ENCODE assay signal across 1 cellular context in the genomic region with DNA sequence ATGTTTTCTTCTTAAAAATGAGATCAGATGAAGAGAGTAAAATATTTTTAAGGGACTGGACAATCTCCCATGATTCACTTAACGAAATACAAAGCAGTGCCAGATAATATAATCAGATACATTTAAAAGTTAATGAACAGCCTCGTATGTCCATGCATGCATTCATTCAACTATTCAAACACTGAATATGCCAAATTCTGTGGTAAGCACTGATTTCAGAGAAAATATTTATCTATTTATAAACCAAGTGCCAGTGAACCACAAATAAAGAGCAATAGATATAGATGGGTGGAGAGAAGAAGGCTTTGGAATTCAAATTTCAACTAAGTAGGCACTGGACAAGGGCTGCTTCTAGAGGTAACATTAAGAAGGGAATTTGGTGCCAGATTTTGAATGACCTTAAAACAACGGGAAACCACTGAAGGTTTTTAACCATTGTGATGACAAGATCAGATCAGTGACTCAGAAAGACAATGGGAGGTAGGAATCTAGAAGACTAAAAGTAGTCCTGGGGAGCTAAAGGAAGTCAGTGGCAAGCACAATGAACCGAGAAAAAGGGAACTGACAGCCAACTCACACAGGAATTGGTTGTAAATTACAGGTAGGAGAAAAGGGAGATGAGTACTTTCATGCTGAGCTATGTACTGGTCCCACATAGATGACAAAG.
TF ChIP-seq lines count a peak whose summit lies in the region.

No MANE protein-coding gene starts in this region.

TF ChIP-seq in GM23338, 12 proteins besides CTCF, POLR2A, EP300 and RAD21 (continued from another document):
- TF ChIP-seq, protein P1, sequence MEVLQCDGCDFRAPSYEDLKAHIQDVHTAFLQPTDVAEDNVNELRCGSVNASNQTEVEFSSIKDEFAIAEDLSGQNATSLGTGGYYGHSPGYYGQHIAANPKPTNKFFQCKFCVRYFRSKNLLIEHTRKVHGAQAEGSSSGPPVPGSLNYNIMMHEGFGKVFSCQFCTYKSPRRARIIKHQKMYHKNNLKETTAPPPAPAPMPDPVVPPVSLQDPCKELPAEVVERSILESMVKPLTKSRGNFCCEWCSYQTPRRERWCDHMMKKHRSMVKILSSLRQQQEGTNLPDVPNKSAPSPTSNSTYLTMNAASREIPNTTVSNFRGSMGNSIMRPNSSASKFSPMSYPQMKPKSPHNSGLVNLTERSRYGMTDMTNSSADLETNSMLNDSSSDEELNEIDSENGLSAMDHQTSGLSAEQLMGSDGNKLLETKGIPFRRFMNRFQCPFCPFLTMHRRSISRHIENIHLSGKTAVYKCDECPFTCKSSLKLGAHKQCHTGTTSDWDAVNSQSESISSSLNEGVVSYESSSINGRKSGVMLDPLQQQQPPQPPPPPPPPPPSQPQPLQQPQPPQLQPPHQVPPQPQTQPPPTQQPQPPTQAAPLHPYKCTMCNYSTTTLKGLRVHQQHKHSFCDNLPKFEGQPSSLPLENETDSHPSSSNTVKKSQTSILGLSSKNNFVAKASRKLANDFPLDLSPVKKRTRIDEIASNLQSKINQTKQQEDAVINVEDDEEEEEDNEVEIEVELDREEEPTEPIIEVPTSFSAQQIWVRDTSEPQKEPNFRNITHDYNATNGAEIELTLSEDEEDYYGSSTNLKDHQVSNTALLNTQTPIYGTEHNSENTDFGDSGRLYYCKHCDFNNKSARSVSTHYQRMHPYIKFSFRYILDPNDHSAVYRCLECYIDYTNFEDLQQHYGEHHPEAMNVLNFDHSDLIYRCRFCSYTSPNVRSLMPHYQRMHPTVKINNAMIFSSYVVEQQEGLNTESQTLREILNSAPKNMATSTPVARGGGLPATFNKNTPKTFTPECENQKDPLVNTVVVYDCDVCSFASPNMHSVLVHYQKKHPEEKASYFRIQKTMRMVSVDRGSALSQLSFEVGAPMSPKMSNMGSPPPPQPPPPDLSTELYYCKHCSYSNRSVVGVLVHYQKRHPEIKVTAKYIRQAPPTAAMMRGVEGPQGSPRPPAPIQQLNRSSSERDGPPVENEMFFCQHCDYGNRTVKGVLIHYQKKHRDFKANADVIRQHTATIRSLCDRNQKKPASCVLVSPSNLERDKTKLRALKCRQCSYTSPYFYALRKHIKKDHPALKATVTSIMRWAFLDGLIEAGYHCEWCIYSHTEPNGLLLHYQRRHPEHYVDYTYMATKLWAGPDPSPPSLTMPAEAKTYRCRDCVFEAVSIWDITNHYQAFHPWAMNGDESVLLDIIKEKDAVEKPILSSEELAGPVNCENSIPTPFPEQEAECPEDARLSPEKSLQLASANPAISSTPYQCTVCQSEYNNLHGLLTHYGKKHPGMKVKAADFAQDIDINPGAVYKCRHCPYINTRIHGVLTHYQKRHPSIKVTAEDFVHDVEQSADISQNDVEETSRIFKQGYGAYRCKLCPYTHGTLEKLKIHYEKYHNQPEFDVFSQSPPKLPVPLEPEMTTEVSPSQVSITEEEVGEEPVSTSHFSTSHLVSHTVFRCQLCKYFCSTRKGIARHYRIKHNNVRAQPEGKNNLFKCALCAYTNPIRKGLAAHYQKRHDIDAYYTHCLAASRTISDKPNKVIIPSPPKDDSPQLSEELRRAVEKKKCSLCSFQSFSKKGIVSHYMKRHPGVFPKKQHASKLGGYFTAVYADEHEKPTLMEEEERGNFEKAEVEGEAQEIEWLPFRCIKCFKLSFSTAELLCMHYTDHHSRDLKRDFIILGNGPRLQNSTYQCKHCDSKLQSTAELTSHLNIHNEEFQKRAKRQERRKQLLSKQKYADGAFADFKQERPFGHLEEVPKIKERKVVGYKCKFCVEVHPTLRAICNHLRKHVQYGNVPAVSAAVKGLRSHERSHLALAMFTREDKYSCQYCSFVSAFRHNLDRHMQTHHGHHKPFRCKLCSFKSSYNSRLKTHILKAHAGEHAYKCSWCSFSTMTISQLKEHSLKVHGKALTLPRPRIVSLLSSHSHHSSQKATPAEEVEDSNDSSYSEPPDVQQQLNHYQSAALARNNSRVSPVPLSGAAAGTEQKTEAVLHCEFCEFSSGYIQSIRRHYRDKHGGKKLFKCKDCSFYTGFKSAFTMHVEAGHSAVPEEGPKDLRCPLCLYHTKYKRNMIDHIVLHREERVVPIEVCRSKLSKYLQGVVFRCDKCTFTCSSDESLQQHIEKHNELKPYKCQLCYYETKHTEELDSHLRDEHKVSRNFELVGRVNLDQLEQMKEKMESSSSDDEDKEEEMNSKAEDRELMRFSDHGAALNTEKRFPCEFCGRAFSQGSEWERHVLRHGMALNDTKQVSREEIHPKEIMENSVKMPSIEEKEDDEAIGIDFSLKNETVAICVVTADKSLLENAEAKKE (CRISPR knock-in tag; IDR thresholded peaks at IDR 0.05), result peak; percentile 63; the same call in 1 of the 2 replicates
- TF ChIP-seq EZH2phosphoT487 (IDR thresholded peaks at IDR 0.05; ENCODE audit: unreplicated experiment), result no peak
